ENCODE assay signal across 8 cellular contexts in the genomic region with DNA sequence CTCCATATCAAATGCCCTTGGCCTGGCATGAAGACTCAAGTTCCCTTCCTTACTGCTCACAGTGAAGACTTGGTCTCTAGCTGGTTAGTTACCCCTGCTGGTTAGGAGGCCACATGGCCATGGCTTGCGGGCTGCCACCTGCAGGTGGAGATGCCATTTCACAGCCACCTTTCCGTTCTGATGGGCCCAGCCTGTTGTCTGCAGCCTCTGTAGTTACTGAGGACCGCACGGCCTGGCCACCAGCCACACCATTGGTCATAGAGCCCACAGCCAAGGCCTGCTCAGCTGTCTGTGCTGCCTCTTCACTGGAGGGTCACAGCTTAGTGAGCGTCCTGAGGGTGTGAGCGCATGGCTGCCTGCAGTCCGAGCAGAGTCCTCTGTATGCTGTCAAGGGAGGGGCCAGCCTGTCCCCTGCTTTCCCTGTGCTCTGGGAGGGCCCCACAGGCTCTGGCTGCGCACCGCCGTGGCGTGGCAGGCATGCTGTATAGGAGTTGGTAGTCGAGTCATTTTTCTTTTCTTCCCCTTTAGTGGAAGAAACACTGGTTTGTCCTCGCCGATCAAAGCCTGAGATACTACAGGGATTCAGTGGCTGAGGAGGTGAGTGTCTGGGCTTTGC. TPM values are rescaled to one million over a fixed set of nuclear protein-coding genes. Genes with fewer than 3 reads are reported as not detected.
A peak's percentile ranks its signal among the peaks of the same experiment; 100 is the strongest.
DNase-seq lines count a peak whose midpoint lies in the region; ATAC-seq and TF ChIP-seq lines count a peak whose summit lies in the region.

No MANE protein-coding gene starts in this region.

- H3K4me1 Mint-ChIP-seq in stimulated activated naive B cell treated with anti-CD40 and anti-IgM and Interleukin-4, amounts not matched to agents 10 μg/mL and 1 μg/mL and 100 μg/mL, for 72 hours = peaks cover 8 to 13% of the 10 kb centered on the region in 2 donors

- peak in 2 of 3 donors; percentile 41 to 62 for DNase-seq in right cardiac atrium
- no peak for DNase-seq in Right ventricle myocardium superior
- peak; percentile 17 for DNase-seq in SW480 (ENCODE audit: low spot score)
- no peak for DNase-seq in foreskin keratinocyte
- no peak for DNase-seq in stimulated activated naive B cell treated with anti-CD40 and anti-IgM and Interleukin-4, amounts not matched to agents 10 μg/mL and 1 μg/mL and 100 μg/mL, for 72 hours
- DNase-seq in A172 (ENCODE audit: low spot score) = no peak
- DNase-seq in GM13976 (ENCODE audit: low spot score) = no peak
- no peak for DNase-seq in foreskin melanocyte

- H3K9me3 Mint-ChIP-seq in stimulated activated naive B cell treated with anti-CD40 and anti-IgM and Interleukin-4, amounts not matched to agents 10 μg/mL and 1 μg/mL and 100 μg/mL, for 72 hours = no peaks in the 10 kb centered on the region

- peaks cover 15 to 56% of the 10 kb centered on the region in 2 donors for H3K36me3 Mint-ChIP-seq in stimulated activated naive B cell treated with anti-CD40 and anti-IgM and Interleukin-4, amounts not matched to agents 10 μg/mL and 1 μg/mL and 100 μg/mL, for 72 hours

- H3K27me3 ChIP-seq in right cardiac atrium (ENCODE audit: control insufficient read depth, insufficient read depth) (no peaks in the 10 kb centered on the region), foreskin keratinocyte (no peaks in the 10 kb centered on the region)

- intact Hi-C loops in right cardiac atrium (cut with DNase I) (no loop called here), Right ventricle myocardium superior (cut with DNase I) (loop anchor here (10.0 kb wide), 1 partner anchor 168 kb away; no protein-coding TSS in a partner anchor)

- H3K27ac ChIP-seq in right cardiac atrium (ENCODE audit: low read length) = no peak overlapping the region
- H3K27ac ChIP-seq in foreskin keratinocyte = no peak overlapping the region

- no peaks in the 10 kb centered on the region for H3K27me3 Mint-ChIP-seq in stimulated activated naive B cell treated with anti-CD40 and anti-IgM and Interleukin-4, amounts not matched to agents 10 μg/mL and 1 μg/mL and 100 μg/mL, for 72 hours

- H3K4me3 Mint-ChIP-seq in stimulated activated naive B cell treated with anti-CD40 and anti-IgM and Interleukin-4, amounts not matched to agents 10 μg/mL and 1 μg/mL and 100 μg/mL, for 72 hours = no peak overlapping the region

- TF ChIP-seq CTCF in foreskin keratinocyte (conservative IDR thresholded peaks at IDR 0.05) (peak; percentile 49), GM13976 (IDR thresholded peaks at IDR 0.05; ENCODE audit: borderline replicate concordance, control extremely low read depth, extremely low read depth, insufficient read depth, missing control alignments) (no peak)

- peak overlapping the region; percentile 31 for H3K27ac Mint-ChIP-seq in stimulated activated naive B cell treated with anti-CD40 and anti-IgM and Interleukin-4, amounts not matched to agents 10 μg/mL and 1 μg/mL and 100 μg/mL, for 72 hours

- H3K9me3 ChIP-seq in right cardiac atrium (ENCODE audit: control insufficient read depth, low read length) = no peaks in the 10 kb centered on the region

- in situ Hi-C loops in GM13976 (cut with MboI; ENCODE audit: low sequenced_read_pairs, unreplicated experiment) = no loop called here

- 78% methylated on average over 14 of the region's 14 CpGs for WGBS in right cardiac atrium

- H3K4me1 ChIP-seq in right cardiac atrium (ENCODE audit: control insufficient read depth, insufficient read depth, low read length) (peaks cover 7% of the 10 kb centered on the region), foreskin keratinocyte (peaks cover 11% of the 10 kb centered on the region)

- no peak for ATAC-seq in right cardiac atrium
- no peak for ATAC-seq in Right ventricle myocardium superior (ENCODE audit: poor library complexity)
- ATAC-seq in foreskin keratinocyte = no peak
- ATAC-seq in stimulated activated naive B cell treated with anti-CD40 and anti-IgM and Interleukin-4, amounts not matched to agents 10 μg/mL and 1 μg/mL and 100 μg/mL, for 72 hours (replicated peaks) = peak; percentile 63 to 80

- no peak overlapping the region for H3K4me3 ChIP-seq in right cardiac atrium (ENCODE audit: low read length)

RNA-seq across cellular contexts. Expression of gene PLD6, which starts 59.2 kb away (rescaled TPM):
- 1 to 10 TPM; 3.8 to 5.4 (median 4.0) TPM for total RNA-seq in right cardiac atrium
- 2.9 TPM for polyA plus RNA-seq in right cardiac atrium
- 10.2 TPM for total RNA-seq in Right ventricle myocardium superior
- total RNA-seq in foreskin keratinocyte = 1.6 and 2.2 TPM in 2 replicates
- polyA plus RNA-seq in foreskin keratinocyte = 1.2 and 1.7 TPM in 2 replicates
- total RNA-seq in A172 (2014; rRNA removed; shearing (Covaris generic)) = 10.8 and 15.1 TPM in 2 replicates

Comparison
In these comparisons a context has a peak if more than half of its experiments do, and no peak if none do; other contexts are left out.
1. DNase-seq: peak in right cardiac atrium (2 of 3) and SW480 (single experiment); none in Right ventricle myocardium superior (single experiment), foreskin keratinocyte (0 of 2), stimulated activated naive B cell treated with anti-CD40 and anti-IgM and Interleukin-4, amounts not matched to agents 10 μg/mL and 1 μg/mL and 100 μg/mL, for 72 hours (single experiment), A172 (single experiment), GM13976 (single experiment) and foreskin melanocyte (single experiment).
2. ATAC-seq: peak in stimulated activated naive B cell treated with anti-CD40 and anti-IgM and Interleukin-4, amounts not matched to agents 10 μg/mL and 1 μg/mL and 100 μg/mL, for 72 hours (2 of 2); none in right cardiac atrium (0 of 2), Right ventricle myocardium superior (single experiment) and foreskin keratinocyte (single experiment).